Comparison of ENCODE assay signal across 25 cellular contexts in genomic region chr1:40107290-40107959, GRCh38. TPM values are rescaled to one million over a fixed set of nuclear protein-coding genes. Genes with fewer than 3 reads are reported as not detected.
DNase-seq lines count a peak whose midpoint lies in the region; TF ChIP-seq lines count a peak whose summit lies in the region.
"Had no signal": no experiment of that assay in that cellular context is flagged by ENCODE, and none has a peak within 500 bp of the region (broad histone marks: within the 10 kb centered on the region; RNA-seq: fewer than 3 reads in every experiment).

No MANE protein-coding gene starts in this region.

- H4K5ac ChIP-seq in mesendoderm (ENCODE audit: low read length), result no peak overlapping the region

- no peak overlapping the region for H3K4me2 ChIP-seq in mesendoderm (ENCODE audit: low read length)
- H3K4me2 ChIP-seq in neural progenitor cell, result no peak overlapping the region
- H3K4me2 ChIP-seq: smooth muscle cell had no signal

- no peak overlapping the region for H3K18ac ChIP-seq in mesendoderm (ENCODE audit: low read length)

- H2AFZ ChIP-seq in neural progenitor cell (replicated peaks), result no peak overlapping the region

- no peak overlapping the region for H2BK5ac ChIP-seq in mesendoderm (ENCODE audit: low read length)

- peaks cover 8% of the 10 kb centered on the region for H3K9me3 Mint-ChIP-seq in Calu3 (ENCODE audit: low read depth, unreplicated experiment)
- H3K9me3 Mint-ChIP-seq in neural progenitor cell, result peaks cover 25% of the 10 kb centered on the region
- H3K9me3 Mint-ChIP-seq in nephron progenitor cell, result peaks cover 45% of the 10 kb centered on the region

- H3K4me3 Mint-ChIP-seq in Calu3 (ENCODE audit: low read depth, unreplicated experiment) (peak overlapping the region; percentile 46), neural progenitor cell (no peak overlapping the region), nephron progenitor cell (no peak overlapping the region)
- H3K4me3 Mint-ChIP-seq: natural killer cell; T-helper 2 cell treated with Interferon-gamma antibody and Interleukin-4, amounts not matched to agents 5 μg/mL and 100 μg/mL, for 36 hours; WTC11 had no signal

- H3K27ac Mint-ChIP-seq in Calu3 (ENCODE audit: unreplicated experiment) (peak overlapping the region; percentile 94), neural progenitor cell (no peak overlapping the region), nephron progenitor cell (no peak overlapping the region)
- H3K27ac Mint-ChIP-seq: natural killer cell; T-helper 2 cell treated with Interferon-gamma antibody and Interleukin-4, amounts not matched to agents 5 μg/mL and 100 μg/mL, for 36 hours; WTC11 had no signal

- H3K4me1 ChIP-seq in mesendoderm (ENCODE audit: control insufficient read depth, low read depth, low read length) (no peaks in the 10 kb centered on the region), neural progenitor cell (no peaks in the 10 kb centered on the region)

- H3K9ac ChIP-seq in mesendoderm (ENCODE audit: low read length) (no peak overlapping the region), neural progenitor cell (no peak overlapping the region)

- no peak overlapping the region for H3K27ac ChIP-seq in mesendoderm (ENCODE audit: low read depth, low read length)
- H3K27ac ChIP-seq in neural progenitor cell, result no peak overlapping the region
- H3K27ac ChIP-seq: C4-2B had no signal

- H3K27me3 ChIP-seq in mesendoderm (ENCODE audit: insufficient read depth, low read length, poor library complexity) (no peaks in the 10 kb centered on the region), neural progenitor cell (peaks cover 6% of the 10 kb centered on the region)

- intact Hi-C loops in Calu3 (cut with micrococcal nuclease; ENCODE audit: unreplicated experiment), result loop anchor here (5.0 kb wide), 1 partner anchor 35 kb away; no protein-coding TSS in a partner anchor

- no peak overlapping the region for H2BK15ac ChIP-seq in mesendoderm (replicated peaks; ENCODE audit: low read depth)

- no peaks in the 10 kb centered on the region for H3K9me3 ChIP-seq in neural progenitor cell (ENCODE audit: low read depth)

- WGBS in mesendoderm (ENCODE audit: extremely low coverage, insufficient coverage, low lambda C conversion rate), result no CpG with 5 or more reads among the region's 6 CpGs

- H3K79me1 ChIP-seq in mesendoderm (ENCODE audit: low read length), result no peaks in the 10 kb centered on the region

- no peak overlapping the region for H3K56ac ChIP-seq in mesendoderm (ENCODE audit: low read length)

- H4K20me1 ChIP-seq in neural progenitor cell (ENCODE audit: low read depth), result no peaks in the 10 kb centered on the region

- H3K79me2 ChIP-seq in mesendoderm (ENCODE audit: control insufficient read depth, insufficient read depth, low read length) (no peaks in the 10 kb centered on the region), neural progenitor cell (ENCODE audit: low read depth) (no peaks in the 10 kb centered on the region)

- TF ChIP-seq CTCF in Calu3 (IDR thresholded peaks at IDR 0.05; ENCODE audit: unreplicated experiment), result no peak
- no peak for TF ChIP-seq CTCF in epithelial cell of esophagus (IDR thresholded peaks at IDR 0.05; ENCODE audit: insufficient read depth, low read depth, low read length, missing control alignments)
- TF ChIP-seq CTCF in neural progenitor cell (IDR thresholded peaks at IDR 0.05), result no peak
- TF ChIP-seq CTCF in nephron progenitor cell (IDR thresholded peaks at IDR 0.05), result no peak

- H3F3A ChIP-seq in neural progenitor cell (ENCODE audit: low read depth), result no peaks in the 10 kb centered on the region

- DNase-seq in Calu3 (peak; percentile 84), LoVo (ENCODE audit: low spot score) (peak; percentile 87), epithelial cell of esophagus (ENCODE audit: low read depth) (peak; percentile 94), mesendoderm (peak; percentile 83), neural progenitor cell (ENCODE audit: low spot score) (no peak), nephron progenitor cell (no peak), activated gamma-delta T cell (lab: John Stamatoyannopoulos, UW) (no peak), NCI-H1092 treated with DMSO at 0.1 percent for 48 hours (lab: John Stamatoyannopoulos, UW) (no peak)
- DNase-seq: ACHN; activated CD4-positive, alpha-beta T cell treated with anti-CD3 and anti-CD28 coated beads, Interleukin-2, amount 50 U/mL, for 48 hours; activated naive CD4-positive, alpha-beta T cell treated with Interleukin-2 at 50 U/mL for 16 hours; activated T-cell treated with anti-CD3 and anti-CD28 coated beads for 4 hours; DMS153; effector CD8-positive, alpha-beta T cell; KBM-7; mesenchymal stem cell; natural killer cell; NCI-H1092; NCI-H2081 treated with DMSO at 0.1 percent for 48 hours; NCI-H774; stimulated activated CD4-positive, alpha-beta T cell treated with anti-CD3 and anti-CD28 coated beads, Interleukin-4, amount 100 ng/mL, for 4 hours had no signal

- no peaks in the 10 kb centered on the region for H3K36me3 ChIP-seq in mesendoderm (ENCODE audit: control insufficient read depth, insufficient read depth, low read length)
- no peaks in the 10 kb centered on the region for H3K36me3 ChIP-seq in neural progenitor cell

- BruUV-seq in Calu3 (replicated peaks; lab: Mats Ljungman, UMichigan), result no TSS peak

- no peak overlapping the region for H2AK5ac ChIP-seq in mesendoderm (ENCODE audit: low read length)

- no peak overlapping the region for H3K23ac ChIP-seq in mesendoderm (ENCODE audit: low read length)

- CTCF ChIA-PET in Calu3 (lab: Charles Lee), result interaction anchor here (0.7 to 1.2 kb wide), 7 partner anchors 12 to 231 kb away, joined by 3 to 7 read pairs (median 3); no protein-coding TSS in a partner anchor

- no peaks in the 10 kb centered on the region for H3K27me3 Mint-ChIP-seq in Calu3 (ENCODE audit: unreplicated experiment)
- peaks cover 16% of the 10 kb centered on the region for H3K27me3 Mint-ChIP-seq in neural progenitor cell (ENCODE audit: insufficient read depth, low read depth)
- H3K27me3 Mint-ChIP-seq in nephron progenitor cell (ENCODE audit: low read depth, poor library complexity), result peaks cover 42% of the 10 kb centered on the region

- H4K8ac ChIP-seq in mesendoderm (ENCODE audit: low read depth, low read length), result no peak overlapping the region

- no peak overlapping the region for H2BK120ac ChIP-seq in mesendoderm (ENCODE audit: low read depth, low read length)

- no peak overlapping the region for H3K4ac ChIP-seq in mesendoderm (ENCODE audit: low read depth, low read length)

- H3K36me3 Mint-ChIP-seq in Calu3 (ENCODE audit: insufficient read depth, unreplicated experiment), result peaks cover 9% of the 10 kb centered on the region
- H3K36me3 Mint-ChIP-seq in neural progenitor cell, result no peaks in the 10 kb centered on the region
- no peaks in the 10 kb centered on the region for H3K36me3 Mint-ChIP-seq in nephron progenitor cell (ENCODE audit: low read depth)

- no peak overlapping the region for H3K4me3 ChIP-seq in epithelial cell of esophagus (ENCODE audit: low read length)
- no peak overlapping the region for H3K4me3 ChIP-seq in mesendoderm (ENCODE audit: low read length)
- no peak overlapping the region for H3K4me3 ChIP-seq in neural progenitor cell
- H3K4me3 ChIP-seq: smooth muscle cell had no signal

- peaks cover 13% of the 10 kb centered on the region for H3K4me1 Mint-ChIP-seq in Calu3 (ENCODE audit: low read depth, unreplicated experiment)
- no peaks in the 10 kb centered on the region for H3K4me1 Mint-ChIP-seq in neural progenitor cell
- H3K4me1 Mint-ChIP-seq in nephron progenitor cell, result no peaks in the 10 kb centered on the region
- H3K4me1 Mint-ChIP-seq: natural killer cell had no signal

RNA-seq across cellular contexts. Expression of gene PPT1, which starts 10.4 kb away (rescaled TPM):
- 57.8 and 70.2 TPM in 2 replicates for total RNA-seq in Calu3 (2022)
- polyA plus RNA-seq in mesendoderm (2013, experiment 1 of 2), result 153 TPM
- 151 TPM for polyA plus RNA-seq in mesendoderm (2013, experiment 2 of 2)
- 110 and 115 TPM in 2 replicates for total RNA-seq in neural progenitor cell (ENCODE audit: low replicate concordance)

RNA-seq across cellular contexts. Expression of gene RLF, which starts 53.8 kb away (rescaled TPM):
- total RNA-seq in Calu3 (2022), result 11.7 and 12.9 TPM in 2 replicates
- polyA plus RNA-seq in mesendoderm (2013, experiment 1 of 2), result 7.8 TPM
- 7.9 TPM for polyA plus RNA-seq in mesendoderm (2013, experiment 2 of 2)
- 48.4 and 72.7 TPM in 2 replicates for total RNA-seq in neural progenitor cell (ENCODE audit: low replicate concordance)

Comparison
In these comparisons a context has a peak if more than half of its experiments do, and no peak if none do; other contexts are left out.
1. DNase-seq: peak in Calu3 (single experiment), LoVo (single experiment), epithelial cell of esophagus (single experiment) and mesendoderm (single experiment); none in neural progenitor cell (single experiment), nephron progenitor cell (single experiment), activated gamma-delta T cell (single experiment) and NCI-H1092 treated with DMSO at 0.1 percent for 48 hours (single experiment).